Comparison of ENCODE assay signal across 17 cellular contexts in the genomic region with DNA sequence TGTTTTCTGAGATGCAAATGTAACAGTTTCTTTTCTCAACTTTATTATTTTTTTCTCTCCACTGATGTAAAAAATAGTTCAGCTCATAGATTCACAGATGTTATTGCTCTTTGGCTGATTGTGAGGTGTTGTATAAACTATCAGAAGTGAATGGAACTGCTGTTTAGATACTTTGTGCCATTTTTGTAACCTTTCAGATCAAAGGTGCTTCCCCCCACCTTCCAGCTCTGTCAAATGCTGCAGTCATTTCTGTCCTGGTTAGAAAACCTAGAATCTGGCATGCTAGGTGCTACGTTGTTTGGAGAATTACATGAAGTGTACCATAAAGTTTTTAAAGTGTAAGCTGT. TPM values are rescaled to one million over a fixed set of nuclear protein-coding genes. Genes with fewer than 3 reads are reported as not detected.
DNase-seq lines count a peak whose midpoint lies in the region; ATAC-seq and TF ChIP-seq lines count a peak whose summit lies in the region.
"Had no signal": no experiment of that assay in that cellular context is flagged by ENCODE, and none has a peak within 500 bp of the region (broad histone marks: within the 10 kb centered on the region; RNA-seq: fewer than 3 reads in every experiment).

No MANE protein-coding gene starts in this region.

- H3K4me1 ChIP-seq in heart right ventricle (peaks cover 0 to 77% (median 53%) of the 10 kb centered on the region in 9 donors), OCI-LY3 (ENCODE audit: low read length) (peaks cover 55% of the 10 kb centered on the region), skeletal muscle tissue (ENCODE audit: control insufficient read depth in 3 of 3, insufficient read depth in 3 of 3, low read length in 3 of 3) (peaks cover 40 to 56% (median 51%) of the 10 kb centered on the region in 3 donors)

- H3K4me2 ChIP-seq in OCI-LY3 (ENCODE audit: low read length): peak overlapping the region; percentile 94

- ATAC-seq in heart right ventricle (no peak), Right ventricle myocardium inferior (no peak), GM21619 (IDR thresholded peaks at IDR 0.05; ENCODE audit: unreplicated experiment) (peak; percentile 20), HG03025 (IDR thresholded peaks at IDR 0.05; ENCODE audit: low FRiP score, unreplicated experiment) (no peak), HG03469 (IDR thresholded peaks at IDR 0.05; ENCODE audit: unreplicated experiment) (no peak)
- ATAC-seq: left colon had no signal

- H3K79me2 ChIP-seq in OCI-LY3 (ENCODE audit: low read length): no peaks in the 10 kb centered on the region

- peaks cover 37% of the 10 kb centered on the region for H3K4me1 Mint-ChIP-seq in MCF 10A (ENCODE audit: insufficient read depth, unreplicated experiment)

- no peaks in the 10 kb centered on the region for H3K27me3 Mint-ChIP-seq in MCF 10A (ENCODE audit: insufficient read depth, unreplicated experiment)

- H3K36me3 Mint-ChIP-seq in MCF 10A (ENCODE audit: insufficient read depth, unreplicated experiment): no peaks in the 10 kb centered on the region

- no TSS peak for BruUV-seq in MCF 10A (replicated peaks; lab: Mats Ljungman, UMichigan)

- intact Hi-C loops in heart right ventricle (cut with DNase I) (loop anchor here in 2 of 10 donors (5.0 kb wide), 3 partner anchors 53 to 212 kb away; a partner anchor contains a TSS), Right ventricle myocardium inferior (cut with DNase I) (loop anchor here (5.0 to 10.0 kb wide), 3 partner anchors 37 to 354 kb away; no protein-coding TSS in a partner anchor), MCF 10A (cut with micrococcal nuclease) (no loop called here)

- H3K36me3 ChIP-seq in heart right ventricle (no peaks in the 10 kb centered on the region), OCI-LY3 (replicated peaks; ENCODE audit: low read depth, low read length) (no peaks in the 10 kb centered on the region), skeletal muscle tissue (ENCODE audit: control insufficient read depth in 3 of 3, insufficient read depth in 3 of 3, low read length in 3 of 3) (no peaks in the 10 kb centered on the region)

- no peaks in the 10 kb centered on the region for H4K20me1 ChIP-seq in OCI-LY3 (ENCODE audit: insufficient read depth, low read length)

- H2AFZ ChIP-seq in OCI-LY3 (ENCODE audit: low read depth, low read length): no peak overlapping the region

- POLR2A ChIA-PET in MCF 10A (lab: Yijun Ruan, JAX): interaction anchor here (0.6 to 8.8 kb wide), 13 partner anchors 8 to 466 kb away, joined by 3 to 114 read pairs (median 8); a partner anchor contains a TSS

- H3K27ac ChIP-seq in heart right ventricle (peak overlapping the region in 8 of 10 donors; percentile 34 to 99 (median 85)), OCI-LY3 (ENCODE audit: low read length) (no peak overlapping the region), skeletal muscle tissue (ENCODE audit: low read depth, low read length) (peak overlapping the region; percentile 92)

- DNase-seq in heart right ventricle (no peak), Right ventricle myocardium inferior (ENCODE audit: missing footprints) (no peak), MCF 10A (ENCODE audit: unreplicated experiment) (no peak)
- DNase-seq: activated effector memory CD4-positive, alpha-beta T cell treated with Interleukin-2 at 50 U/mL for 16 hours; cortex of kidney; foreskin melanocyte; left colon; NCI-H2171; nucleus accumbens; RPMI8226; stimulated activated CD4-positive, alpha-beta T cell treated with anti-CD3 and anti-CD28 coated beads, Interleukin-4, amount 100 ng/mL, for 24 hours; substantia nigra had no signal

- CTCF ChIA-PET in MCF 10A (lab: Yijun Ruan, JAX): interaction anchor here (0.6 to 3.0 kb wide), 7 partner anchors 8 to 286 kb away, joined by 3 to 14 read pairs (median 6); no protein-coding TSS in a partner anchor

- H3K9ac ChIP-seq in OCI-LY3 (ENCODE audit: low read length) (no peak overlapping the region), skeletal muscle tissue (ENCODE audit: low read depth in 1 of 3, low read length in 3 of 3) (peak overlapping the region; percentile 2 to 89 (median 4))

- TF ChIP-seq CTCF in heart right ventricle (IDR thresholded peaks at IDR 0.05) (no peak), OCI-LY3 (IDR thresholded peaks at IDR 0.05; ENCODE audit: low read depth, low read length) (no peak), MCF 10A (IDR thresholded peaks at IDR 0.05; ENCODE audit: unreplicated experiment) (no peak)

- H3K4me3 ChIP-seq in heart right ventricle (peak overlapping the region in 1 of 10 donors; percentile 95), OCI-LY3 (ENCODE audit: low read length) (peak overlapping the region; percentile 80), skeletal muscle tissue (ENCODE audit: low read length in 3 of 3) (no peak overlapping the region)

- no peak overlapping the region for H3K27ac Mint-ChIP-seq in MCF 10A (ENCODE audit: low read depth, unreplicated experiment)

- no peak overlapping the region for H3K4me3 Mint-ChIP-seq in MCF 10A (ENCODE audit: unreplicated experiment)

- H3K27me3 ChIP-seq in heart right ventricle: no peaks in the 10 kb centered on the region
- H3K27me3 ChIP-seq in OCI-LY3 (ENCODE audit: low read depth, low read length): peaks cover 13% of the 10 kb centered on the region
- H3K27me3 ChIP-seq in skeletal muscle tissue (ENCODE audit: control insufficient read depth in 3 of 3, insufficient read depth in 3 of 3, low read length in 3 of 3): no peaks in the 10 kb centered on the region

- no peaks in the 10 kb centered on the region for H3K9me3 Mint-ChIP-seq in MCF 10A (ENCODE audit: unreplicated experiment)

- H3K9me3 ChIP-seq in heart right ventricle: no peaks in the 10 kb centered on the region
- H3K9me3 ChIP-seq in OCI-LY3 (ENCODE audit: insufficient read depth, low read length): no peaks in the 10 kb centered on the region
- H3K9me3 ChIP-seq in skeletal muscle tissue (ENCODE audit: control insufficient read depth in 3 of 3, low read length in 3 of 3): no peaks in the 10 kb centered on the region

- 27 to 38% methylated on average over 1 of the region's 1 CpG for WGBS in heart right ventricle, 2 donors

RNA-seq across cellular contexts. Expression of a gene that starts 1.7 kb away (rescaled TPM):
- 100 to 1,000 TPM in 7 of 10 donors, 10 to 100 TPM in 3; 58.6 to 201 (median 122) TPM for total RNA-seq in heart right ventricle
- 10 to 100 TPM; 46.6 to 90.4 TPM for polyA plus RNA-seq in heart right ventricle
- total RNA-seq in Right ventricle myocardium inferior: 62.8 TPM
- total RNA-seq in skeletal muscle tissue: 37.6 TPM
- 38.4 and 75.6 TPM in 2 replicates for total RNA-seq in MCF 10A (2022)

RNA-seq across cellular contexts. Expression of a gene that starts 53.2 kb away (rescaled TPM):
- total RNA-seq in heart right ventricle (1,000 to 10,000 TPM in 5 of 10 donors, 100 to 1,000 TPM in 5; 609 to 1,378 (median 974) TPM), Right ventricle myocardium inferior (584 TPM), skeletal muscle tissue (267 TPM), MCF 10A (2022) (264 and 271 TPM in 2 replicates)
- polyA plus RNA-seq in heart right ventricle: 100 to 1,000 TPM; 170 to 489 TPM
